Comparison of ENCODE assay signal across 11 cellular contexts in the genomic region with DNA sequence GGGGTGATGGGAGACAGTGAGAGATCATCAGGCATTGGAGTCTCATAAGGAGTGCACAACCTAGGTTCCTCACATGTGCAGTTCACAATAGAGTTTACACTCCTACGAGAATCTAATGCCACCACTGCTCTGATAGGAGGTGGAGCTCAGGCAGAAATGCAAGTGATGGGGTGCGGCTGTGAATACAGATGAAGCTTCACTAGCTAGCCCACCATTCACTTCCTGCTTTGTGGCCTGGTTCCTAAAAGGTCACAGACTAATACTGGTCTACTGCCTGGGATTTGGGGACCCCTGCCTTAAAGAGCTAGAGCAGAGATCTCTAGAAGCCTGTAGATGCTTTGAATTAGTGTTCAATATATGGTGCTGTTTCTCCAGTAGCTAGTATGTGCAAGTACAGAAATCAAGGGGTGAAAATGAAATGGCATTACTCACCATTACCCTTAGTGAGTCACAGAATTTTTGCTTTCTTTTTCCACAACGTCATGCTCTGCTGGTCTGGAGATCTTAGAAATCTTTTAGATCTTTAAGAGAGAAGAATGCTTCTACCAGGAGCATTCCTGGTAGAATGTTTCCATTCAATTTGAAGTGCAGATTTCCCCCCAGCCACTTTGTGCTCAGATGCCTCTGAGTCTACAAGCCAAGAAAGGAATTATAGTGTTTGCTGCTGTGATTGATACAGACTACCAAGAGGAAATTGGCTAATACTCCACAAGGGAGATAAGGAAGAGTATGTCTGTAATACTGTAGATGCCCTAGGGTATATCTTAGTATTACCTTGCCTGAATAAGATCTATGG.
DNase-seq lines count a peak whose midpoint lies in the region; ATAC-seq, FAIRE-seq and TF ChIP-seq lines count a peak whose summit lies in the region.
"Had no signal": no experiment of that assay in that cellular context is flagged by ENCODE, and none has a peak within 500 bp of the region (broad histone marks: within the 10 kb centered on the region; RNA-seq: fewer than 3 reads in every experiment).

No MANE protein-coding gene starts in this region.

- DNase-seq in RCC 7860 (ENCODE audit: low spot score) (peak; percentile 83), kidney glomerular epithelial cell (lab: John Stamatoyannopoulos, UW) (peak; percentile 92), type B pancreatic cell (ENCODE audit: extremely low spot score, unreplicated experiment) (no peak), RPMI8226 (no peak)
- DNase-seq: NCI-H774; stimulated activated CD4-positive, alpha-beta T cell treated with anti-CD3 and anti-CD28 coated beads, Interleukin-2, amount 100 ng/mL, for 48 hours had no signal

- no peak for TF ChIP-seq CTCF in type B pancreatic cell (conservative IDR thresholded peaks at IDR 0.05)

- H3K4me1 Mint-ChIP-seq in type B pancreatic cell (ENCODE audit: unreplicated experiment) = no peaks in the 10 kb centered on the region

- FAIRE-seq in RCC 7860 (lab: Jason Lieb, UNC) = peak; percentile 95

- no peaks in the 10 kb centered on the region for H3K9me3 Mint-ChIP-seq in type B pancreatic cell

- H3K4me3 Mint-ChIP-seq in type B pancreatic cell = no peak overlapping the region
- H3K4me3 Mint-ChIP-seq: activated T-helper 1 cell treated with anti-CD3 and anti-CD28 coated beads, Interleukin-12 subunit alpha, Interleukin-12 subunit beta, Interleukin-2, Interleukin-4 antibody, amounts not matched to agents 30 ng/mL and 10 ng/mL and 1 ng/mL, durations not matched to agents 14 hours and 24 hours and 36 hours had no signal

- no peaks in the 10 kb centered on the region for H3K36me3 Mint-ChIP-seq in type B pancreatic cell

- ATAC-seq in GM18511 (IDR thresholded peaks at IDR 0.05; ENCODE audit: unreplicated experiment) (peak; percentile 92), HG02759 (IDR thresholded peaks at IDR 0.05; ENCODE audit: unreplicated experiment) (peak; percentile 71), HG02840 (IDR thresholded peaks at IDR 0.05; ENCODE audit: low FRiP score, unreplicated experiment) (no peak), GM21576 (IDR thresholded peaks at IDR 0.05; ENCODE audit: unreplicated experiment) (no peak)

- H3K27ac Mint-ChIP-seq in type B pancreatic cell = no peak overlapping the region
- H3K27ac Mint-ChIP-seq: activated T-helper 1 cell treated with anti-CD3 and anti-CD28 coated beads, Interleukin-12 subunit alpha, Interleukin-12 subunit beta, Interleukin-2, Interleukin-4 antibody, amounts not matched to agents 30 ng/mL and 10 ng/mL and 1 ng/mL, durations not matched to agents 14 hours and 24 hours and 36 hours had no signal

- no peaks in the 10 kb centered on the region for H3K27me3 Mint-ChIP-seq in type B pancreatic cell

Comparison
In these comparisons a context has a peak if more than half of its experiments do, and no peak if none do; other contexts are left out.
1. ATAC-seq: peak in GM18511 (single experiment) and HG02759 (single experiment); none in HG02840 (single experiment) and GM21576 (single experiment).
2. DNase-seq: peak in RCC 7860 (single experiment) and kidney glomerular epithelial cell (single experiment); none in type B pancreatic cell (single experiment) and RPMI8226 (single experiment).